1 cellular context compared by ENCODE assay signal in the genomic region with DNA sequence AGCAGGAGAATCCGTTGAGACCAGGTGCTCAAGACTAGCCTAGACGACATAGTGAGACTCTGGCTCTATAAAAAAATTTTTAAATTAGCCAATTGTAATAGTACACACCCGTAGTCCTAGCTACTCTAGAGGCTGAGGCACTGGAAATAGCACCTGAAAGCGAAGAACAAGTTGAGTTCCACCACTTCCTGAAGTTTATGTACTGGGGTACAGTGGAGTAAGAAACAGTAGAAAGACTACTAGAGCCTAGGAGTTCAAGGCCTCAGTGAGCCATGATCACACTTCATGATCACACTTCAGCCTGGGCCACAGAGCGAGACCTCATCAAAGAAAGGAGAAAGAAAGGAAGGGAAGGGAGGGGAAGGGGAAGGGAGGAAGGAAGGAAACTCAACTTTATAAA.
A peak's percentile ranks its signal among the peaks of the same experiment; 100 is the strongest.
TF ChIP-seq lines count a peak whose summit lies in the region.

No MANE protein-coding gene starts in this region.

TF ChIP-seq in GM12878, 131 proteins besides CTCF, POLR2A, EP300 and RAD21:
- TF ChIP-seq TCF3 (IDR thresholded peaks at IDR 0.05; ENCODE audit: borderline replicate concordance, insufficient read depth, low read depth, low read length) (no peak), RUNX3 (IDR thresholded peaks at IDR 0.05; ENCODE audit: low read length) (0 out of 2 replicates have a peak, but pooled peaks have one; percentile 9), ZSCAN29 (IDR thresholded peaks at IDR 0.05) (no peak)
- TF ChIP-seq, protein P1, sequence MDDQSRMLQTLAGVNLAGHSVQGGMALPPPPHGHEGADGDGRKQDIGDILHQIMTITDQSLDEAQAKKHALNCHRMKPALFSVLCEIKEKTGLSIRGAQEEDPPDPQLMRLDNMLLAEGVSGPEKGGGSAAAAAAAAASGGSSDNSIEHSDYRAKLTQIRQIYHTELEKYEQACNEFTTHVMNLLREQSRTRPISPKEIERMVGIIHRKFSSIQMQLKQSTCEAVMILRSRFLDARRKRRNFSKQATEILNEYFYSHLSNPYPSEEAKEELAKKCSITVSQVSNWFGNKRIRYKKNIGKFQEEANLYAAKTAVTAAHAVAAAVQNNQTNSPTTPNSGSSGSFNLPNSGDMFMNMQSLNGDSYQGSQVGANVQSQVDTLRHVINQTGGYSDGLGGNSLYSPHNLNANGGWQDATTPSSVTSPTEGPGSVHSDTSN (IDR thresholded peaks at IDR 0.05; ENCODE audit: insufficient replicate concordance, low read depth, low read length): no peak
